In the genomic region with DNA sequence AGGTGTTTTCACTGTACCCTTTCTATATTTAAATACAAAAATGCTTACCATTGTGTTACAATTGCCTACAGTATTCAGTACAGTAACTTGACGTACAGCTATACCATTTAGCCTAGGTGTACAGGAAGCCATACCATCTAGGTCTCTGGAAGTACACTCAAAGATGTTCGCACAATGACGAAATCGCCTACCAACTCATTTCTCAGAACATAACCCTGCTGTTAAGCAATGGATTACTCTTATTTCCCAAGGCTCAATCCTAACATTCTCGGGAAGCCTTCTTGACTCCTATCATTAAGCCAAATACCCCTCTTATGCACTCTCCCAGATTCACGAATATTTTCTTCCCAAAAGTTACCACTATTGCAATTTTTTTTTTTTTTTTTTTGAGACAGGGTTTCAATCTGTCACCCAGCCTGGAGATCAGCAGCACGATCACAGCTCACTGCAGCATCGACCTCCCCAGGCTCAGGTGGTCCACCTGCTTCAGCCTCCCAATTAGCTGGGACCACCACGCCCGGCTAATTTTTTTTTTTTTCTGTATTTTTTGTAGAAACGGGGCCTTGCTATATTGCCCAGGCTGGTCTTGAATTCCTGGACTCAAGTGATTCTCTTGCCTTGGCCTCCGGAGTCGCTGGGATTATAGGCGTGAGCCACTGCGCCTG, we compare ENCODE assay signal across 8 cellular contexts. TPM values are rescaled to one million over a fixed set of nuclear protein-coding genes. Genes with fewer than 3 reads are reported as not detected.
DNase-seq lines count a peak whose midpoint lies in the region; ATAC-seq and TF ChIP-seq lines count a peak whose summit lies in the region.

No MANE protein-coding gene starts in this region.

- no peaks in the 10 kb centered on the region for H3K27me3 ChIP-seq in CD8-positive, alpha-beta T cell (ENCODE audit: insufficient read depth, low read length)
- no peaks in the 10 kb centered on the region for H3K27me3 ChIP-seq in KMS-11 (ENCODE audit: insufficient read depth, low read depth)
- no peaks in the 10 kb centered on the region for H3K27me3 ChIP-seq in neuron (ENCODE audit: insufficient read depth, low read length)

- H3K4me1 Mint-ChIP-seq in CD8-positive, alpha-beta T cell (ENCODE audit: low read depth) = peaks cover 46% of the 10 kb centered on the region
- H3K4me1 Mint-ChIP-seq in MCF 10A (ENCODE audit: insufficient read depth, unreplicated experiment) = peaks cover 10% of the 10 kb centered on the region

- no peaks in the 10 kb centered on the region for H3K9me3 Mint-ChIP-seq in CD8-positive, alpha-beta T cell
- no peaks in the 10 kb centered on the region for H3K9me3 Mint-ChIP-seq in MCF 10A (ENCODE audit: unreplicated experiment)

- peaks cover 23% of the 10 kb centered on the region for H3K4me1 ChIP-seq in CD8-positive, alpha-beta T cell (ENCODE audit: insufficient read depth, low read length)
- H3K4me1 ChIP-seq in KMS-11 (ENCODE audit: low read depth, poor library complexity, severe bottlenecking) (peaks cover 16% of the 10 kb centered on the region), neuron (ENCODE audit: insufficient read depth, low read length) (peaks cover 5% of the 10 kb centered on the region)

- no peaks in the 10 kb centered on the region for H3K36me3 ChIP-seq in CD8-positive, alpha-beta T cell (ENCODE audit: insufficient read depth, low read length)
- H3K36me3 ChIP-seq in KMS-11 (ENCODE audit: insufficient read depth) (no peaks in the 10 kb centered on the region), neuron (ENCODE audit: insufficient read depth, low read length) (no peaks in the 10 kb centered on the region)

- TF ChIP-seq CTCF in CD8-positive, alpha-beta T cell (IDR thresholded peaks at IDR 0.05) = no peak
- TF ChIP-seq CTCF in KMS-11 (conservative IDR thresholded peaks at IDR 0.05; ENCODE audit: low read depth, low read length) = no peak
- no peak for TF ChIP-seq CTCF in MCF 10A (IDR thresholded peaks at IDR 0.05; ENCODE audit: unreplicated experiment)

- POLR2A ChIA-PET in CD8-positive, alpha-beta T cell (lab: Charles Lee) = no interaction called here
- POLR2A ChIA-PET in MCF 10A (lab: Yijun Ruan, JAX) = interaction anchor here (1.2 kb wide), 1 partner anchor 20 kb away, joined by 10 read pairs; a partner anchor contains a TSS

- H2AFZ ChIP-seq in KMS-11 (ENCODE audit: low read depth) (no peak overlapping the region), neuron (ENCODE audit: low read depth, low read length) (no peak overlapping the region)

- H3K4me3 ChIP-seq in CD8-positive, alpha-beta T cell (ENCODE audit: low read depth, low read length) = no peak overlapping the region
- no peak overlapping the region for H3K4me3 ChIP-seq in KMS-11 (IDR thresholded peaks at IDR 0.05; ENCODE audit: insufficient read depth, low read depth, low read length)
- H3K4me3 ChIP-seq in neuron (ENCODE audit: low read length) = peak overlapping the region; percentile 82

- H3K36me3 Mint-ChIP-seq in CD8-positive, alpha-beta T cell = peaks cover 28% of the 10 kb centered on the region
- H3K36me3 Mint-ChIP-seq in MCF 10A (ENCODE audit: insufficient read depth, unreplicated experiment) = peaks cover 20% of the 10 kb centered on the region

- peak overlapping the region; percentile 100 for H3K4me3 Mint-ChIP-seq in CD8-positive, alpha-beta T cell
- peak overlapping the region; percentile 53 for H3K4me3 Mint-ChIP-seq in MCF 10A (ENCODE audit: unreplicated experiment)

- ATAC-seq in CD8-positive, alpha-beta T cell = no peak

- H4K20me1 ChIP-seq in KMS-11 (ENCODE audit: insufficient read depth) = no peaks in the 10 kb centered on the region

- no peaks in the 10 kb centered on the region for H3K9me3 ChIP-seq in CD8-positive, alpha-beta T cell (ENCODE audit: low read length)
- no peaks in the 10 kb centered on the region for H3K9me3 ChIP-seq in neuron (ENCODE audit: low read length)

- no TSS peak for BruUV-seq in MCF 10A (replicated peaks; lab: Mats Ljungman, UMichigan)

- H3K27ac ChIP-seq in CD8-positive, alpha-beta T cell (ENCODE audit: low read depth, low read length) = no peak overlapping the region
- H3K27ac ChIP-seq in KMS-11 = no peak overlapping the region

- CTCF ChIA-PET in CD8-positive, alpha-beta T cell (lab: Charles Lee) = no interaction called here
- CTCF ChIA-PET in MCF 10A (lab: Yijun Ruan, JAX) = interaction anchor here (0.6 to 0.9 kb wide), 2 partner anchors 130 to 221 kb away, joined by 3 to 4 read pairs; no protein-coding TSS in a partner anchor

- H3K27ac Mint-ChIP-seq in CD8-positive, alpha-beta T cell = peak overlapping the region; percentile 71
- H3K27ac Mint-ChIP-seq in MCF 10A (ENCODE audit: low read depth, unreplicated experiment) = no peak overlapping the region

- no peaks in the 10 kb centered on the region for H3K27me3 Mint-ChIP-seq in CD8-positive, alpha-beta T cell (ENCODE audit: low read depth)
- no peaks in the 10 kb centered on the region for H3K27me3 Mint-ChIP-seq in MCF 10A (ENCODE audit: insufficient read depth, unreplicated experiment)

- H3K9ac ChIP-seq in KMS-11 = no peak overlapping the region

- H3K4me2 ChIP-seq in KMS-11 = peak overlapping the region; percentile 78; the same call in 1 of the 2 replicates

- intact Hi-C loops in CD8-positive, alpha-beta T cell (cut with DNase I, micrococcal nuclease) = loop anchor here in 1 of 2 experiments (2.0 to 5.0 kb wide), 2 partner anchors 21 to 39 kb away; a partner anchor contains a TSS
- intact Hi-C loops in MCF 10A (cut with micrococcal nuclease) = no loop called here

- H3K79me2 ChIP-seq in KMS-11 (ENCODE audit: insufficient read depth, low read depth) = peaks cover 28% of the 10 kb centered on the region

- no peak for DNase-seq in CD8-positive, alpha-beta T cell
- peak; percentile 46 for DNase-seq in MCF 10A (ENCODE audit: unreplicated experiment)
- DNase-seq in NCI-H748 treated with DMSO at 0.1 percent for 48 hours (lab: John Stamatoyannopoulos, UW) = no peak
- no peak for DNase-seq in DMS153 treated with DMSO at 0.1 percent for 48 hours (lab: John Stamatoyannopoulos, UW; ENCODE audit: unreplicated experiment)
- DNase-seq in cerebellar nuclear complex (lab: John Stamatoyannopoulos, UW) = no peak
- DNase-seq in activated gamma-delta T cell treated with Interleukin-2 at 50 U/mL for 16 hours = no peak

RNA-seq across cellular contexts. Expression of a gene that starts 1.5 kb away (rescaled TPM):
- total RNA-seq in CD8-positive, alpha-beta T cell = 10 to 100 TPM; 70.9 to 83.7 TPM
- 21.7 and 24.4 TPM in 2 replicates for total RNA-seq in MCF 10A (2022)

RNA-seq across cellular contexts. Expression of a gene that starts 20.5 kb away (rescaled TPM):
- 10 to 100 TPM; 58.4 to 59.7 TPM for total RNA-seq in CD8-positive, alpha-beta T cell
- total RNA-seq in MCF 10A (2022) = 86.7 and 98.4 TPM in 2 replicates

RNA-seq across cellular contexts. Expression of a gene that starts 36.6 kb away (rescaled TPM):
- total RNA-seq in CD8-positive, alpha-beta T cell = 10 to 100 TPM; 19.7 to 22.9 TPM
- 17.2 and 18.2 TPM in 2 replicates for total RNA-seq in MCF 10A (2022)
